Comparison of ENCODE assay signal across 17 cellular contexts in the genomic region with DNA sequence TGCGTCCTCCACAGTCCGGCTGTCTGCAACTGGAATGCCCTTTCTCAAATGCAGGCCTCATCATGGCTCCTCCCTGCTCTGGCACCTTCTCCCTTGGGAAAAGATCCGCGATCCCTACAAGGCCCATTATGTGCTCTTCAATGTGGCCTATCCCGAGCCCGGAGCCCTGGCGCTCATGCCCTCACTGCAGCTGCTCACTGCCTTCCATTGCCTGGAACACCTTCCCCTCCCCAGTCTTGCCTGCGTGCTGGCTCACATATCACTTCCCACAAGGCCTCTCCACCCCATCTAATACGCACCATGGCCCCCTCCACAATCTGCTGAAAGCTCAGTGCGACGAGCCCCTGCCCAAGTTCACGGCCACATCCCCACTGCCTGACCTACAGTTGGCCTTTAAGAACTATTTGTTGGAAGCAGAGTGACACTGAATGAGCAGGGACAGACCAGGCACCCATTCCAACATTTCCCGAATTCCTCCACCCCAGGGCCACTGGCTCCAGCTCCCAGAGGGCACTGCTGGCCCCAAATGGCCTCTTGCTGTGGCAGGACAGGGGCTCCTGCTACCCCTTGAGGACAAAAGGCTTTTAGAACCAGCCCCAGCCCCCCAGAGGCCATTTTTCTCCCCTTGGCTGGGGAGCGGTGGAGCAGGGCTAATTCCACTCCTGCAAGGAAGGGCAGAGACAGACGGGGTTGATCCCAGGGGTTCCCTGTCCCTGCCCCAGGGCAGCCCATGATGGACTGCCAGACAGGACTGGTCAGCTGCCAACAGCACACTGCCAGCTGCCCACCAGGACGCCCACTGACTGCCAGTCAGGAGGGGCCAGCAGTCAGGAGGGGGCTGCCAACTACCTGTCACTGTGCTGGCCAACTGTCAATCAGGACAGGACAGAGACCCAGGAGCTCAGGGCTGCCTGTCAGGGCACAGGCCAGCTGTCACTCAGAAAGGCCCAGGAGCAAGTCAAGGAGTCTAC.
DNase-seq lines count a peak whose midpoint lies in the region; ATAC-seq and TF ChIP-seq lines count a peak whose summit lies in the region.
"Had no signal": no experiment of that assay in that cellular context is flagged by ENCODE, and none has a peak within 500 bp of the region (broad histone marks: within the 10 kb centered on the region; RNA-seq: fewer than 3 reads in every experiment).

No MANE protein-coding gene starts in this region.

- H3K27ac ChIP-seq in HEK293 (ENCODE audit: extremely low read depth, low read depth, low read length) (no peak overlapping the region), caudate nucleus (ENCODE audit: low read depth, low read length) (peak overlapping the region; percentile 74), liver (ENCODE audit: low read depth in 1 of 2, low read length in 2 of 2) (no peak overlapping the region), skeletal muscle tissue (ENCODE audit: low read depth, low read length) (peak overlapping the region; percentile 79)
- H3K27ac ChIP-seq: hepatocyte had no signal

- peaks cover 9% of the 10 kb centered on the region for H3K4me1 Mint-ChIP-seq in activated CD8-positive, alpha-beta memory T cell treated with anti-CD3 and anti-CD28 coated beads, Interleukin-2, amount 10 ng/mL, durations not matched to agents 7 days and 5 days
- H3K4me1 Mint-ChIP-seq in stimulated activated naive CD8-positive, alpha-beta T cell treated with anti-CD3 and anti-CD28 coated beads, Interleukin-15, amount 100 ng/mL, for 72 hours = peaks cover 34% of the 10 kb centered on the region
- H3K4me1 Mint-ChIP-seq: activated CD4-positive, alpha-beta memory T cell treated with anti-CD3 and anti-CD28 coated beads, Interleukin-2, amount 10 ng/mL, durations not matched to agents 7 days and 5 days; CD4-positive, CD25-positive, alpha-beta regulatory T cell; IgD-negative memory B cell had no signal

- H3K4me3 ChIP-seq in HEK293 (ENCODE audit: low read depth, low read length) (no peak overlapping the region), liver (ENCODE audit: low read depth in 1 of 3, low read length in 3 of 3) (no peak overlapping the region), skeletal muscle tissue (ENCODE audit: low read length in 3 of 3) (peak overlapping the region in 1 of 3 donors; percentile 45)
- H3K4me3 ChIP-seq: hepatocyte had no signal

- H3K4me3 Mint-ChIP-seq in activated CD8-positive, alpha-beta memory T cell treated with anti-CD3 and anti-CD28 coated beads, Interleukin-2, amount 10 ng/mL, durations not matched to agents 7 days and 5 days = no peak overlapping the region
- H3K4me3 Mint-ChIP-seq in stimulated activated naive CD8-positive, alpha-beta T cell treated with anti-CD3 and anti-CD28 coated beads, Interleukin-15, amount 100 ng/mL, for 72 hours = no peak overlapping the region
- H3K4me3 Mint-ChIP-seq: activated CD4-positive, alpha-beta memory T cell treated with anti-CD3 and anti-CD28 coated beads, Interleukin-2, amount 10 ng/mL, durations not matched to agents 7 days and 5 days; activated naive CD4-positive, alpha-beta T cell treated with anti-CD3 and anti-CD28 coated beads, Interleukin-2, amount 50 U/mL, for 24 hours; effector memory CD8-positive, alpha-beta T cell; IgD-negative memory B cell; T-helper 1 cell treated with Interleukin-12 subunit alpha and Interleukin-12 subunit beta and Interleukin-4 antibody, amounts not matched to agents 30 μg/mL and 1 μg/mL, for 36 hours had no signal

- H3K27me3 ChIP-seq in liver (ENCODE audit: control insufficient read depth in 4 of 4, insufficient read depth in 4 of 4, low read length in 3 of 4) = no peaks in the 10 kb centered on the region
- no peaks in the 10 kb centered on the region for H3K27me3 ChIP-seq in skeletal muscle tissue (ENCODE audit: control insufficient read depth in 3 of 3, insufficient read depth in 3 of 3, low read length in 3 of 3)
- H3K27me3 ChIP-seq: hepatocyte had no signal

- no peak for ATAC-seq in activated CD8-positive, alpha-beta memory T cell treated with anti-CD3 and anti-CD28 coated beads, Interleukin-2, amount 10 ng/mL, durations not matched to agents 7 days and 5 days
- ATAC-seq in stimulated activated naive CD8-positive, alpha-beta T cell treated with anti-CD3 and anti-CD28 coated beads, Interleukin-15, amount 100 ng/mL, for 72 hours = no peak
- ATAC-seq in GM21528 (IDR thresholded peaks at IDR 0.05; ENCODE audit: low FRiP score, unreplicated experiment) (no peak), GM18858 (IDR thresholded peaks at IDR 0.05; ENCODE audit: unreplicated experiment) (no peak)
- ATAC-seq: effector memory CD8-positive, alpha-beta T cell had no signal

- H3K9me3 ChIP-seq in HEK293 (ENCODE audit: control insufficient read depth, insufficient read depth, low read depth, low read length) (no peaks in the 10 kb centered on the region), liver (ENCODE audit: control insufficient read depth in 4 of 4, low read length in 3 of 4) (no peaks in the 10 kb centered on the region), skeletal muscle tissue (ENCODE audit: control insufficient read depth in 3 of 3, low read length in 3 of 3) (no peaks in the 10 kb centered on the region)

- no peaks in the 10 kb centered on the region for H3K27me3 Mint-ChIP-seq in activated CD8-positive, alpha-beta memory T cell treated with anti-CD3 and anti-CD28 coated beads, Interleukin-2, amount 10 ng/mL, durations not matched to agents 7 days and 5 days
- no peaks in the 10 kb centered on the region for H3K27me3 Mint-ChIP-seq in stimulated activated naive CD8-positive, alpha-beta T cell treated with anti-CD3 and anti-CD28 coated beads, Interleukin-15, amount 100 ng/mL, for 72 hours
- H3K27me3 Mint-ChIP-seq: activated CD4-positive, alpha-beta memory T cell treated with anti-CD3 and anti-CD28 coated beads, Interleukin-2, amount 10 ng/mL, durations not matched to agents 7 days and 5 days; activated naive CD4-positive, alpha-beta T cell treated with anti-CD3 and anti-CD28 coated beads, Interleukin-2, amount 50 U/mL, for 24 hours; CD4-positive, CD25-positive, alpha-beta regulatory T cell; effector memory CD8-positive, alpha-beta T cell had no signal

- POLR2A ChIA-PET in HEK293 (lab: Yijun Ruan, JAX) = no interaction called here

- peak in 2 of 61 donors; percentile 23 to 38 for DNase-seq in caudate nucleus (lab: John Stamatoyannopoulos, UW)
- DNase-seq in activated CD8-positive, alpha-beta memory T cell treated with anti-CD3 and anti-CD28 coated beads, Interleukin-2, amount 10 ng/mL, durations not matched to agents 7 days and 5 days = no peak
- DNase-seq in stimulated activated naive CD8-positive, alpha-beta T cell treated with anti-CD3 and anti-CD28 coated beads, Interleukin-15, amount 100 ng/mL, for 72 hours = no peak
- DNase-seq: activated CD4-positive, alpha-beta memory T cell treated with anti-CD3 and anti-CD28 coated beads, Interleukin-2, amount 10 ng/mL, durations not matched to agents 7 days and 5 days; CD4-positive, CD25-positive, alpha-beta regulatory T cell; effector memory CD8-positive, alpha-beta T cell; H9; small intestine had no signal

- H3K4me1 ChIP-seq in HEK293 (ENCODE audit: control insufficient read depth, insufficient read depth, low read length) (peaks cover 11% of the 10 kb centered on the region), liver (ENCODE audit: control insufficient read depth in 4 of 4, insufficient read depth in 4 of 4, low read length in 3 of 4) (peaks cover 0 to 8% (median 0%) of the 10 kb centered on the region in 4 donors), skeletal muscle tissue (ENCODE audit: control insufficient read depth in 3 of 3, insufficient read depth in 3 of 3, low read length in 3 of 3) (peaks cover 58 to 68% (median 66%) of the 10 kb centered on the region in 3 donors)

- no peak overlapping the region for H3K27ac Mint-ChIP-seq in activated CD8-positive, alpha-beta memory T cell treated with anti-CD3 and anti-CD28 coated beads, Interleukin-2, amount 10 ng/mL, durations not matched to agents 7 days and 5 days
- peak overlapping the region in 1 of 2 donors; percentile 64 for H3K27ac Mint-ChIP-seq in stimulated activated naive CD8-positive, alpha-beta T cell treated with anti-CD3 and anti-CD28 coated beads, Interleukin-15, amount 100 ng/mL, for 72 hours
- H3K27ac Mint-ChIP-seq: activated CD4-positive, alpha-beta memory T cell treated with anti-CD3 and anti-CD28 coated beads, Interleukin-2, amount 10 ng/mL, durations not matched to agents 7 days and 5 days; activated naive CD4-positive, alpha-beta T cell treated with anti-CD3 and anti-CD28 coated beads, Interleukin-2, amount 50 U/mL, for 24 hours; CD4-positive, CD25-positive, alpha-beta regulatory T cell; IgD-negative memory B cell; T-helper 1 cell treated with Interleukin-12 subunit alpha and Interleukin-12 subunit beta and Interleukin-4 antibody, amounts not matched to agents 30 μg/mL and 1 μg/mL, for 36 hours had no signal

- 90% methylated on average over 16 of the region's 16 CpGs for WGBS in liver

- no peaks in the 10 kb centered on the region for H3K9me3 Mint-ChIP-seq in activated CD8-positive, alpha-beta memory T cell treated with anti-CD3 and anti-CD28 coated beads, Interleukin-2, amount 10 ng/mL, durations not matched to agents 7 days and 5 days (ENCODE audit: low read depth)
- no peaks in the 10 kb centered on the region for H3K9me3 Mint-ChIP-seq in stimulated activated naive CD8-positive, alpha-beta T cell treated with anti-CD3 and anti-CD28 coated beads, Interleukin-15, amount 100 ng/mL, for 72 hours
- H3K9me3 Mint-ChIP-seq: activated CD4-positive, alpha-beta memory T cell treated with anti-CD3 and anti-CD28 coated beads, Interleukin-2, amount 10 ng/mL, durations not matched to agents 7 days and 5 days; activated naive CD4-positive, alpha-beta T cell treated with anti-CD3 and anti-CD28 coated beads, Interleukin-2, amount 50 U/mL, for 24 hours; CD4-positive, CD25-positive, alpha-beta regulatory T cell; effector memory CD8-positive, alpha-beta T cell; T-helper 1 cell treated with Interleukin-12 subunit alpha and Interleukin-12 subunit beta and Interleukin-4 antibody, amounts not matched to agents 30 μg/mL and 1 μg/mL, for 36 hours had no signal

- H3K36me3 Mint-ChIP-seq in activated CD8-positive, alpha-beta memory T cell treated with anti-CD3 and anti-CD28 coated beads, Interleukin-2, amount 10 ng/mL, durations not matched to agents 7 days and 5 days = no peaks in the 10 kb centered on the region
- H3K36me3 Mint-ChIP-seq: activated naive CD4-positive, alpha-beta T cell treated with anti-CD3 and anti-CD28 coated beads, Interleukin-2, amount 50 U/mL, for 24 hours; CD4-positive, CD25-positive, alpha-beta regulatory T cell; IgD-negative memory B cell had no signal

- no peak for TF ChIP-seq RAD21 in liver (IDR thresholded peaks at IDR 0.05)

- H3K9ac ChIP-seq in liver (ENCODE audit: low read depth in 1 of 2, low read length in 2 of 2) (no peak overlapping the region), skeletal muscle tissue (ENCODE audit: low read depth in 1 of 3, low read length in 3 of 3) (peak overlapping the region; percentile 27 to 76 (median 71))

- CTCF ChIA-PET in HEK293 (lab: Yijun Ruan, JAX) = no interaction called here
- CTCF ChIA-PET in activated CD8-positive, alpha-beta memory T cell treated with anti-CD3 and anti-CD28 coated beads, Interleukin-2, amount 10 ng/mL, durations not matched to agents 7 days and 5 days (lab: Charles Lee) = no interaction called here

- H3K36me3 ChIP-seq in HEK293 (ENCODE audit: control insufficient read depth in 2 of 2, insufficient read depth in 1 of 2, low read length in 2 of 2) = no peaks in the 10 kb centered on the region
- H3K36me3 ChIP-seq in liver (ENCODE audit: control insufficient read depth in 4 of 4, insufficient read depth in 3 of 4, low read depth in 1 of 4, low read length in 3 of 4) = no peaks in the 10 kb centered on the region
- no peaks in the 10 kb centered on the region for H3K36me3 ChIP-seq in skeletal muscle tissue (ENCODE audit: control insufficient read depth in 3 of 3, insufficient read depth in 3 of 3, low read length in 3 of 3)

- TF ChIP-seq CTCF in HEK293 (tag by site-specific recombination; IDR thresholded peaks at IDR 0.05) = no peak
- no peak for TF ChIP-seq CTCF in liver (IDR thresholded peaks at IDR 0.05; ENCODE audit: low read depth, low read length, missing input control)

Comparison
In these comparisons a context has a peak if more than half of its experiments do, and no peak if none do; other contexts are left out.
1. H3K27ac ChIP-seq: peak in caudate nucleus (single experiment) and skeletal muscle tissue (single experiment); none in HEK293 (single experiment) and liver (0 of 2).
2. H3K9ac ChIP-seq: peak in skeletal muscle tissue (3 of 3); none in liver (0 of 2).